In the genomic region with DNA sequence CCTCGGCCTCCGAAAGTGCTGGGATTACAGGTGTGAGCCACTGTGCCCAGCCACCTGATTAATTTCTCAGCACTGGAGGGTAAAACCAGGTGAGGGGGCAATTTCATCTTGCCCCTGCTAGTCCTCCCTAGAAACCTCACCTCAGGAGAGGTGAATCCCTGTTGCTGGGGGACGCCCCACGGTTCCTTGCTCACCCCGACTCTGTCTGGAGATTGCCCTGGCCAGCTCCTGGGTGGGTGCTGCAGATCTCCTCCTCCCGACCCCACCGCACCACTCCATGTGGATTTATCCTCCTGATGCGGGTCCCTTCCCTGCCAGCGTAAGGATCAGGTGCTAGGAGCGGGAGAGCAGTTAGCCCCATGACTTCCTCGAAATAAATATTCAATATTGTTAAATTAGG, we compare ENCODE assay signal across 16 cellular contexts. TPM values are rescaled to one million over a fixed set of nuclear protein-coding genes. Genes with fewer than 3 reads are reported as not detected.
DNase-seq lines count a peak whose midpoint lies in the region; ATAC-seq and TF ChIP-seq lines count a peak whose summit lies in the region.
"Had no signal": no experiment of that assay in that cellular context is flagged by ENCODE, and none has a peak within 500 bp of the region (broad histone marks: within the 10 kb centered on the region; RNA-seq: fewer than 3 reads in every experiment).

No MANE protein-coding gene starts in this region.

- H3K4me1 ChIP-seq in mammary epithelial cell (ENCODE audit: insufficient read depth, low read length) (peaks cover 8% of the 10 kb centered on the region), stomach (peaks cover 0 to 32% (median 27%) of the 10 kb centered on the region in 4 donors)

- H3K27ac ChIP-seq in mammary epithelial cell (ENCODE audit: insufficient read depth, low read depth, low read length) (no peak overlapping the region), stomach (peak overlapping the region; percentile 25 to 86 (median 77))
- H3K27ac ChIP-seq: 22Rv1, HL-60 had no signal

- POLR2A ChIA-PET in MCF 10A (lab: Yijun Ruan, JAX) = interaction anchor here (0.9 to 13.3 kb wide), 8 partner anchors 15 to 167 kb away, joined by 3 to 253 read pairs (median 47); a partner anchor contains a TSS

- H3K4me3 ChIP-seq in mammary epithelial cell (replicated peaks in 1 of 3; ENCODE audit: insufficient read depth in 1 of 3, low read depth in 2 of 3, low read length in 3 of 3) = no peak overlapping the region
- no peak overlapping the region for H3K4me3 ChIP-seq in stomach

- TF ChIP-seq CTCF in MCF 10A (IDR thresholded peaks at IDR 0.05; ENCODE audit: unreplicated experiment) (no peak), mammary epithelial cell (conservative IDR thresholded peaks at IDR 0.05 in 1 of 2, IDR thresholded peaks at IDR 0.05 in 1 of 2; ENCODE audit: extremely low read depth in 1 of 2, insufficient read depth in 1 of 2, low read depth in 1 of 2, low read length in 2 of 2) (no peak), stomach (IDR thresholded peaks at IDR 0.05) (no peak)

- no peak overlapping the region for H3K4me2 ChIP-seq in mammary epithelial cell (ENCODE audit: insufficient read depth, low read depth, low read length)

- DNase-seq in MCF 10A (ENCODE audit: unreplicated experiment) (no peak), mammary epithelial cell (no peak), posterior vena cava (ENCODE audit: low spot score) (peak; percentile 72), stomach (no peak), ecto neural progenitor cell (ENCODE audit: low spot score) (no peak), occipital lobe (lab: John Stamatoyannopoulos, UW) (no peak), DMS153 treated with DMSO at 0.1 percent for 48 hours (lab: John Stamatoyannopoulos, UW; ENCODE audit: unreplicated experiment) (no peak)
- DNase-seq: CD8-positive, alpha-beta T cell; COR-L47; DMS53; GF-D8; HFFc6 had no signal

- no peak for TF ChIP-seq POLR2A in stomach (IDR thresholded peaks at IDR 0.05)

- H3K27me3 Mint-ChIP-seq in MCF 10A (ENCODE audit: insufficient read depth, unreplicated experiment) = no peaks in the 10 kb centered on the region

- H3K36me3 Mint-ChIP-seq in MCF 10A (ENCODE audit: insufficient read depth, unreplicated experiment) = peaks cover 59% of the 10 kb centered on the region
- H3K36me3 Mint-ChIP-seq: CD14-positive monocyte; CD8-positive, alpha-beta T cell had no signal

- no peaks in the 10 kb centered on the region for H4K20me1 ChIP-seq in mammary epithelial cell (ENCODE audit: insufficient read depth, low read length)

- peaks cover 48% of the 10 kb centered on the region for H3K4me1 Mint-ChIP-seq in MCF 10A (ENCODE audit: insufficient read depth, unreplicated experiment)

- WGBS in mammary epithelial cell (ENCODE audit: low coverage, missing lambda C conversion rate) = 88% methylated on average over 6 of the region's 11 CpGs
- 89 to 96% (median 91%) methylated on average over 8 to 11 of the region's 11 CpGs for WGBS in stomach, 5 donors

- H3K9ac ChIP-seq in mammary epithelial cell (ENCODE audit: insufficient read depth, low read length) = no peak overlapping the region

- BruUV-seq in MCF 10A (replicated peaks; lab: Mats Ljungman, UMichigan) (no TSS peak), mammary epithelial cell (replicated peaks; lab: Mats Ljungman, UMichigan) (no TSS peak)

- H3K79me2 ChIP-seq in mammary epithelial cell (ENCODE audit: insufficient read depth, low read length) = no peaks in the 10 kb centered on the region

- intact Hi-C loops in MCF 10A (cut with micrococcal nuclease) (no loop called here), mammary epithelial cell (cut with micrococcal nuclease) (no loop called here), posterior vena cava (cut with DNase I) (no loop called here), stomach (cut with DNase I; ENCODE audit: low total_unique reads) (no loop called here)

- no peak for TF ChIP-seq EP300 in stomach (IDR thresholded peaks at IDR 0.05)

- H3K36me3 ChIP-seq in mammary epithelial cell (ENCODE audit: insufficient read depth, low read length) (no peaks in the 10 kb centered on the region), stomach (peaks cover 0 to 9% (median 4%) of the 10 kb centered on the region in 4 donors)

- no peak for ATAC-seq in HG02840 (IDR thresholded peaks at IDR 0.05; ENCODE audit: low FRiP score, unreplicated experiment)
- ATAC-seq: CD8-positive, alpha-beta T cell had no signal

- H3K9me3 ChIP-seq in mammary epithelial cell (replicated peaks; ENCODE audit: insufficient read depth, low read length) (peaks cover 3% of the 10 kb centered on the region), stomach (no peaks in the 10 kb centered on the region)

- no peaks in the 10 kb centered on the region for H3K9me3 Mint-ChIP-seq in MCF 10A (ENCODE audit: unreplicated experiment)
- H3K9me3 Mint-ChIP-seq: CD8-positive, alpha-beta T cell had no signal

- peak overlapping the region; percentile 97 for H3K27ac Mint-ChIP-seq in MCF 10A (ENCODE audit: low read depth, unreplicated experiment)
- H3K27ac Mint-ChIP-seq: CD8-positive, alpha-beta T cell; HFFc6 had no signal

- H3K27me3 ChIP-seq in mammary epithelial cell (ENCODE audit: insufficient read depth, low read length) (no peaks in the 10 kb centered on the region), stomach (no peaks in the 10 kb centered on the region)

- in situ Hi-C loops in mammary epithelial cell (cut with MboI; ENCODE audit: low sequenced_read_pairs in 2 of 2) = no loop called here

- no peak overlapping the region for H2AFZ ChIP-seq in mammary epithelial cell (ENCODE audit: low read depth, low read length)

- CTCF ChIA-PET in MCF 10A (lab: Yijun Ruan, JAX) (interaction anchor here (0.8 kb wide), 1 partner anchor 47 kb away, joined by 3 read pairs; no protein-coding TSS in a partner anchor), mammary epithelial cell (lab: Charles Lee; ENCODE audit: low non-redundant PET) (no interaction called here)

- no peak overlapping the region for H3K4me3 Mint-ChIP-seq in MCF 10A (ENCODE audit: unreplicated experiment)
- H3K4me3 Mint-ChIP-seq: CD14-positive monocyte; CD8-positive, alpha-beta T cell; HFFc6 had no signal

- dilution Hi-C loops in mammary epithelial cell (cut with HindIII; ENCODE audit: low sequenced_read_pairs) = no loop called here

RNA-seq across cellular contexts. Expression of a gene that starts 34.9 kb away (rescaled TPM):
- total RNA-seq in MCF 10A (2022) (30.7 and 35.1 TPM in 2 replicates), mammary epithelial cell (10 to 100 TPM; 33.7 to 39.4 TPM), posterior vena cava (10 to 100 TPM; 28.5 to 40.9 TPM), stomach (10 to 100 TPM in 2 of 5 donors, 1 to 10 TPM in 2, not detected in 1; 2.9 to 37.4 (median 16.9) TPM), occipital lobe (5.9 TPM)
- polyA plus RNA-seq in mammary epithelial cell (10.8 TPM), stomach (10 to 100 TPM in 2 of 3 donors, 1 to 10 TPM in 1; 9.3 to 25.7 (median 24.4) TPM)
- polyA minus RNA-seq in mammary epithelial cell = 31.4 TPM
- total RNA-seq: CD8-positive, alpha-beta T cell; HFFc6 had no signal
- polyA plus RNA-seq: CD14-positive monocyte had no signal
